ENCODE assay signal across 25 cellular contexts in genomic region chrX:9234315-9234714, GRCh38.
A peak's percentile ranks its signal among the peaks of the same experiment; 100 is the strongest.
DNase-seq lines count a peak whose midpoint lies in the region; ATAC-seq, FAIRE-seq and TF ChIP-seq lines count a peak whose summit lies in the region.
"Had no signal": no experiment of that assay in that cellular context is flagged by ENCODE, and none has a peak within 500 bp of the region (broad histone marks: within the 10 kb centered on the region; RNA-seq: fewer than 3 reads in every experiment).

No MANE protein-coding gene starts in this region.

- H3K4me3 Mint-ChIP-seq in astrocyte (ENCODE audit: unreplicated experiment): no peak overlapping the region
- H3K4me3 Mint-ChIP-seq in stimulated activated effector memory CD8-positive, alpha-beta T cell treated with anti-CD3 and anti-CD28 coated beads, Interleukin-12 subunit alpha, Interleukin-12 subunit beta, amount 100 ng/mL, for 72 hours: no peak overlapping the region
- H3K4me3 Mint-ChIP-seq: CD14-positive monocyte; CD4-positive, alpha-beta memory T cell; CD4-positive, CD25-positive, alpha-beta regulatory T cell; CD8-positive, alpha-beta memory T cell had no signal

- H3K27ac ChIP-seq in A549 (no peak overlapping the region), astrocyte (ENCODE audit: low read depth, low read length) (no peak overlapping the region)
- H3K27ac ChIP-seq: BLaER1 had no signal

- ATAC-seq in A549 (no peak), GM21423 (IDR thresholded peaks at IDR 0.05; ENCODE audit: unreplicated experiment) (no peak)
- no peak for ATAC-seq in stimulated activated effector memory CD8-positive, alpha-beta T cell treated with anti-CD3 and anti-CD28 coated beads, Interleukin-12 subunit alpha, Interleukin-12 subunit beta, amount 100 ng/mL, for 72 hours
- ATAC-seq: GM12878 had no signal

- H3K9me3 ChIP-seq in A549: no peaks in the 10 kb centered on the region
- H3K9me3 ChIP-seq in astrocyte (ENCODE audit: insufficient read depth, low read depth, low read length): no peaks in the 10 kb centered on the region
- H3K9me3 ChIP-seq: BE2C, BLaER1 had no signal

- no peak overlapping the region for H3K9ac ChIP-seq in astrocyte (ENCODE audit: low read length)
- H3K9ac ChIP-seq: BLaER1 had no signal

- no peak for TF ChIP-seq POLR2A in A549 (IDR thresholded peaks at IDR 0.05; ENCODE audit: low read length)

- no peaks in the 10 kb centered on the region for H3K36me3 Mint-ChIP-seq in astrocyte (ENCODE audit: low read depth, unreplicated experiment)
- H3K36me3 Mint-ChIP-seq in stimulated activated effector memory CD8-positive, alpha-beta T cell treated with anti-CD3 and anti-CD28 coated beads, Interleukin-12 subunit alpha, Interleukin-12 subunit beta, amount 100 ng/mL, for 72 hours: no peaks in the 10 kb centered on the region
- H3K36me3 Mint-ChIP-seq: CD14-positive monocyte; CD4-positive, alpha-beta memory T cell; CD4-positive, CD25-positive, alpha-beta regulatory T cell; CD8-positive, alpha-beta memory T cell had no signal

- TF ChIP-seq RAD21 in A549 (conservative IDR thresholded peaks at IDR 0.05 in 1 of 2, IDR thresholded peaks at IDR 0.05 in 1 of 2): no peak

- POLR2A ChIA-PET in A549 (lab: Yijun Ruan, JAX): interaction anchor here (0.6 kb wide), 1 partner anchor 108 kb away, joined by 9 read pairs; no protein-coding TSS in a partner anchor

- 87% methylated on average over 3 of the region's 3 CpGs for WGBS in A549 (ENCODE audit: missing lambda C conversion rate)

- H3K9me3 Mint-ChIP-seq in astrocyte (ENCODE audit: unreplicated experiment): no peaks in the 10 kb centered on the region
- no peaks in the 10 kb centered on the region for H3K9me3 Mint-ChIP-seq in stimulated activated effector memory CD8-positive, alpha-beta T cell treated with anti-CD3 and anti-CD28 coated beads, Interleukin-12 subunit alpha, Interleukin-12 subunit beta, amount 100 ng/mL, for 72 hours
- H3K9me3 Mint-ChIP-seq: CD8-positive, alpha-beta memory T cell had no signal

- no peak overlapping the region for H2AFZ ChIP-seq in astrocyte (ENCODE audit: low read depth, low read length)

- H3K4me2 ChIP-seq in A549 (no peak overlapping the region), astrocyte (ENCODE audit: low read length) (no peak overlapping the region)
- H3K4me2 ChIP-seq: BLaER1 had no signal

- no peaks in the 10 kb centered on the region for H4K20me1 ChIP-seq in astrocyte (ENCODE audit: insufficient read depth, low read length)
- H4K20me1 ChIP-seq: BLaER1 had no signal

- FAIRE-seq in A549 (lab: Jason Lieb, UNC) (peak; percentile 28), astrocyte (lab: Jason Lieb, UNC) (peak; percentile 17)
- FAIRE-seq: A204.1, GM12878, GM12892, GM18507 had no signal

- peaks cover 7% of the 10 kb centered on the region for H3K4me1 Mint-ChIP-seq in astrocyte (ENCODE audit: low read depth, unreplicated experiment)
- peaks cover 9% of the 10 kb centered on the region for H3K4me1 Mint-ChIP-seq in stimulated activated effector memory CD8-positive, alpha-beta T cell treated with anti-CD3 and anti-CD28 coated beads, Interleukin-12 subunit alpha, Interleukin-12 subunit beta, amount 100 ng/mL, for 72 hours

- no peaks in the 10 kb centered on the region for H3K36me3 ChIP-seq in astrocyte (ENCODE audit: insufficient read depth, low read length)
- H3K36me3 ChIP-seq: BE2C, BLaER1 had no signal

- no peaks in the 10 kb centered on the region for H3K79me2 ChIP-seq in astrocyte (ENCODE audit: insufficient read depth, low read length)

- CTCF ChIA-PET in A549 (lab: Yijun Ruan, JAX): no interaction called here

- DNase-seq in A549 (ENCODE audit: low read depth in 1 of 2, low spot score in 1 of 2): no peak
- DNase-seq in astrocyte (ENCODE audit: low read depth): no peak
- DNase-seq in stimulated activated effector memory CD8-positive, alpha-beta T cell treated with anti-CD3 and anti-CD28 coated beads, Interleukin-12 subunit alpha, Interleukin-12 subunit beta, amount 100 ng/mL, for 72 hours (ENCODE audit: low spot score in 2 of 2): no peak
- no peak for DNase-seq in AG08395 (ENCODE audit: low spot score)
- DNase-seq: 8988T; BE2C; C1 segment of cervical spinal cord; CD4-positive, alpha-beta memory T cell; CD4-positive, CD25-positive, alpha-beta regulatory T cell; CD8-positive, alpha-beta memory T cell; COR-L47; DMS 273 treated with DMSO at 0.1 percent for 48 hours; DMS153; DMS53; DMS79; DND-41; EL; GDM1 had no signal

- no peak overlapping the region for H3K4me3 ChIP-seq in A549
- H3K4me3 ChIP-seq in astrocyte (ENCODE audit: insufficient read depth, low read depth, low read length): no peak overlapping the region
- H3K4me3 ChIP-seq: BLaER1, GM12878 had no signal

- H3K27me3 Mint-ChIP-seq in astrocyte (ENCODE audit: low read depth, unreplicated experiment): peaks cover 10% of the 10 kb centered on the region

- peaks cover 4% of the 10 kb centered on the region for H3K27me3 ChIP-seq in astrocyte (ENCODE audit: insufficient read depth, low read length)
- H3K27me3 ChIP-seq: BE2C, BLaER1 had no signal

- TF ChIP-seq EP300 in A549 (IDR thresholded peaks at IDR 0.05): no peak

- H3K4me1 ChIP-seq in A549 (peaks cover 12% of the 10 kb centered on the region; the same call in 2 of the 3 replicates), astrocyte (ENCODE audit: insufficient read depth, low read length) (peaks cover 3% of the 10 kb centered on the region)
- H3K4me1 ChIP-seq: BE2C had no signal

- TF ChIP-seq CTCF in A549 (IDR thresholded peaks at IDR 0.05): no peak
- no peak for TF ChIP-seq CTCF in astrocyte (IDR thresholded peaks at IDR 0.05; ENCODE audit: insufficient read depth, low read depth, low read length)

- H3K27ac Mint-ChIP-seq in astrocyte (ENCODE audit: unreplicated experiment): no peak overlapping the region
- peak overlapping the region; percentile 50 for H3K27ac Mint-ChIP-seq in stimulated activated effector memory CD8-positive, alpha-beta T cell treated with anti-CD3 and anti-CD28 coated beads, Interleukin-12 subunit alpha, Interleukin-12 subunit beta, amount 100 ng/mL, for 72 hours
- H3K27ac Mint-ChIP-seq: CD14-positive monocyte; CD4-positive, CD25-positive, alpha-beta regulatory T cell; CD8-positive, alpha-beta memory T cell had no signal

TF ChIP-seq in A549, 52 proteins besides CTCF, POLR2A, EP300 and RAD21:
- no peak for TF ChIP-seq HEYL (CRISPR knock-in tag; IDR thresholded peaks at IDR 0.05)
- TF ChIP-seq SMC3 (IDR thresholded peaks at IDR 0.05): no peak
- no peak for TF ChIP-seq HDAC2 (IDR thresholded peaks at IDR 0.05)
- no peak for TF ChIP-seq ZFP36 (IDR thresholded peaks at IDR 0.05; ENCODE audit: borderline replicate concordance, partially characterized antibody)
- no peak for TF ChIP-seq RARB (CRISPR knock-in tag; IDR thresholded peaks at IDR 0.05)
- no peak for TF ChIP-seq NFE2L2 (conservative IDR thresholded peaks at IDR 0.05; ENCODE audit: low read length)
- TF ChIP-seq RCOR1 (IDR thresholded peaks at IDR 0.05; ENCODE audit: low read depth, low read length): no peak
TF ChIP-seq in A549: peak in this region for 0.
